ENCODE assay signal across 1 cellular context in genomic region chr5:132414634-132415377, GRCh38.
TF ChIP-seq lines count a peak whose summit lies in the region.

No MANE protein-coding gene starts in this region.

TF ChIP-seq in GM12878, 131 proteins besides CTCF, POLR2A, EP300 and RAD21 (continued from another document and continues in another):
- TF ChIP-seq, protein P1, sequence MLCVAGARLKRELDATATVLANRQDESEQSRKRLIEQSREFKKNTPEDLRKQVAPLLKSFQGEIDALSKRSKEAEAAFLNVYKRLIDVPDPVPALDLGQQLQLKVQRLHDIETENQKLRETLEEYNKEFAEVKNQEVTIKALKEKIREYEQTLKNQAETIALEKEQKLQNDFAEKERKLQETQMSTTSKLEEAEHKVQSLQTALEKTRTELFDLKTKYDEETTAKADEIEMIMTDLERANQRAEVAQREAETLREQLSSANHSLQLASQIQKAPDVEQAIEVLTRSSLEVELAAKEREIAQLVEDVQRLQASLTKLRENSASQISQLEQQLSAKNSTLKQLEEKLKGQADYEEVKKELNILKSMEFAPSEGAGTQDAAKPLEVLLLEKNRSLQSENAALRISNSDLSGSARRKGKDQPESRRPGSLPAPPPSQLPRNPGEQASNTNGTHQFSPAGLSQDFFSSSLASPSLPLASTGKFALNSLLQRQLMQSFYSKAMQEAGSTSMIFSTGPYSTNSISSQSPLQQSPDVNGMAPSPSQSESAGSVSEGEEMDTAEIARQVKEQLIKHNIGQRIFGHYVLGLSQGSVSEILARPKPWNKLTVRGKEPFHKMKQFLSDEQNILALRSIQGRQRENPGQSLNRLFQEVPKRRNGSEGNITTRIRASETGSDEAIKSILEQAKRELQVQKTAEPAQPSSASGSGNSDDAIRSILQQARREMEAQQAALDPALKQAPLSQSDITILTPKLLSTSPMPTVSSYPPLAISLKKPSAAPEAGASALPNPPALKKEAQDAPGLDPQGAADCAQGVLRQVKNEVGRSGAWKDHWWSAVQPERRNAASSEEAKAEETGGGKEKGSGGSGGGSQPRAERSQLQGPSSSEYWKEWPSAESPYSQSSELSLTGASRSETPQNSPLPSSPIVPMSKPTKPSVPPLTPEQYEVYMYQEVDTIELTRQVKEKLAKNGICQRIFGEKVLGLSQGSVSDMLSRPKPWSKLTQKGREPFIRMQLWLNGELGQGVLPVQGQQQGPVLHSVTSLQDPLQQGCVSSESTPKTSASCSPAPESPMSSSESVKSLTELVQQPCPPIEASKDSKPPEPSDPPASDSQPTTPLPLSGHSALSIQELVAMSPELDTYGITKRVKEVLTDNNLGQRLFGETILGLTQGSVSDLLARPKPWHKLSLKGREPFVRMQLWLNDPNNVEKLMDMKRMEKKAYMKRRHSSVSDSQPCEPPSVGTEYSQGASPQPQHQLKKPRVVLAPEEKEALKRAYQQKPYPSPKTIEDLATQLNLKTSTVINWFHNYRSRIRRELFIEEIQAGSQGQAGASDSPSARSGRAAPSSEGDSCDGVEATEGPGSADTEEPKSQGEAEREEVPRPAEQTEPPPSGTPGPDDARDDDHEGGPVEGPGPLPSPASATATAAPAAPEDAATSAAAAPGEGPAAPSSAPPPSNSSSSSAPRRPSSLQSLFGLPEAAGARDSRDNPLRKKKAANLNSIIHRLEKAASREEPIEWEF (IDR thresholded peaks at IDR 0.05; ENCODE audit: insufficient replicate concordance, low read depth, low read length) = peak; percentile 8
- TF ChIP-seq MYB (IDR thresholded peaks at IDR 0.05; ENCODE audit: borderline replicate concordance, low read depth, low read length) (no peak), SPI1 (IDR thresholded peaks at IDR 0.05; ENCODE audit: borderline replicate concordance, insufficient read depth, low read depth, low read length) (peak; percentile 89), HDGF (IDR thresholded peaks at IDR 0.05) (no peak), BHLHE40 (IDR thresholded peaks at IDR 0.05; ENCODE audit: borderline replicate concordance in 1 of 2, low read depth in 2 of 2, low read length in 1 of 2) (no peak; a peak in 1 of 4 replicates), SMARCA5 (IDR thresholded peaks at IDR 0.05) (no peak), HCFC1 (IDR thresholded peaks at IDR 0.05; ENCODE audit: low read length) (no peak), IKZF1 (conservative IDR thresholded peaks at IDR 0.05) (peak; percentile 91), PAX5 (IDR thresholded peaks at IDR 0.05; ENCODE audit: borderline replicate concordance, low read depth, low read length) (peak; percentile 8; the same call in 1 of the 2 replicates), NFXL1 (IDR thresholded peaks at IDR 0.05; ENCODE audit: borderline replicate concordance) (no peak), YBX1 (IDR thresholded peaks at IDR 0.05) (no peak), ZNF274 (IDR thresholded peaks at IDR 0.05; ENCODE audit: insufficient read depth, insufficient read length) (no peak), E2F4 (IDR thresholded peaks at IDR 0.05; ENCODE audit: low read depth, low read length) (no peak), CHD2 (IDR thresholded peaks at IDR 0.05; ENCODE audit: borderline replicate concordance, low read depth, low read length) (no peak), JUNB (IDR thresholded peaks at IDR 0.05) (peak; percentile 71), EED (IDR thresholded peaks at IDR 0.05; ENCODE audit: low read depth) (peak; percentile 66), WRNIP1 (IDR thresholded peaks at IDR 0.05; ENCODE audit: borderline replicate concordance, low read depth, low read length) (no peak), BMI1 (IDR thresholded peaks at IDR 0.05; ENCODE audit: borderline replicate concordance) (no peak), SREBF2 (IDR thresholded peaks at IDR 0.05; ENCODE audit: low read length) (no peak), RCOR1 (conservative IDR thresholded peaks at IDR 0.05; ENCODE audit: low read depth, low read length) (no peak), PML (IDR thresholded peaks at IDR 0.05; ENCODE audit: low read length) (no peak), BRCA1 (IDR thresholded peaks at IDR 0.05; ENCODE audit: low read depth, low read length) (no peak), SREBF1 (IDR thresholded peaks at IDR 0.05; ENCODE audit: low read length) (no peak), DPF2 (IDR thresholded peaks at IDR 0.05) (peak; percentile 71), EZH2 (IDR thresholded peaks at IDR 0.05; ENCODE audit: borderline replicate concordance, control insufficient read depth, low read depth, low read length) (no peak), POLR2AphosphoS5 (IDR thresholded peaks at IDR 0.05; ENCODE audit: low read length) (no peak), MTA3 (IDR thresholded peaks at IDR 0.05; ENCODE audit: borderline replicate concordance, low read length) (no peak), BCL11A (IDR thresholded peaks at IDR 0.05; ENCODE audit: low read depth, low read length) (peak; percentile 32; the same call in 1 of the 2 replicates), PAX8 (IDR thresholded peaks at IDR 0.05) (no peak), SUZ12 (IDR thresholded peaks at IDR 0.05; ENCODE audit: unreplicated experiment) (no peak), EGR1 (IDR thresholded peaks at IDR 0.05; ENCODE audit: borderline replicate concordance in 1 of 2, low read depth in 2 of 2, low read length in 2 of 2) (no peak), STAT1 (conservative IDR thresholded peaks at IDR 0.05) (no peak), RUNX3 (IDR thresholded peaks at IDR 0.05; ENCODE audit: low read length) (peak; percentile 81), MEF2A (IDR thresholded peaks at IDR 0.05; ENCODE audit: insufficient read depth, low read depth, low read length) (no peak), SP1 (IDR thresholded peaks at IDR 0.05; ENCODE audit: low read depth, low read length) (no peak), NFIC (IDR thresholded peaks at IDR 0.05; ENCODE audit: low read depth, low read length) (peak; percentile 31; the same call in 1 of the 2 replicates), POLR2AphosphoS2 (IDR thresholded peaks at IDR 0.05; ENCODE audit: low read depth, low read length) (no peak)
- TF ChIP-seq, protein P2, sequence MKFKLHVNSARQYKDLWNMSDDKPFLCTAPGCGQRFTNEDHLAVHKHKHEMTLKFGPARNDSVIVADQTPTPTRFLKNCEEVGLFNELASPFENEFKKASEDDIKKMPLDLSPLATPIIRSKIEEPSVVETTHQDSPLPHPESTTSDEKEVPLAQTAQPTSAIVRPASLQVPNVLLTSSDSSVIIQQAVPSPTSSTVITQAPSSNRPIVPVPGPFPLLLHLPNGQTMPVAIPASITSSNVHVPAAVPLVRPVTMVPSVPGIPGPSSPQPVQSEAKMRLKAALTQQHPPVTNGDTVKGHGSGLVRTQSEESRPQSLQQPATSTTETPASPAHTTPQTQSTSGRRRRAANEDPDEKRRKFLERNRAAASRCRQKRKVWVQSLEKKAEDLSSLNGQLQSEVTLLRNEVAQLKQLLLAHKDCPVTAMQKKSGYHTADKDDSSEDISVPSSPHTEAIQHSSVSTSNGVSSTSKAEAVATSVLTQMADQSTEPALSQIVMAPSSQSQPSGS (IDR thresholded peaks at IDR 0.05; ENCODE audit: low read length) = no peak
- TF ChIP-seq, protein P3, sequence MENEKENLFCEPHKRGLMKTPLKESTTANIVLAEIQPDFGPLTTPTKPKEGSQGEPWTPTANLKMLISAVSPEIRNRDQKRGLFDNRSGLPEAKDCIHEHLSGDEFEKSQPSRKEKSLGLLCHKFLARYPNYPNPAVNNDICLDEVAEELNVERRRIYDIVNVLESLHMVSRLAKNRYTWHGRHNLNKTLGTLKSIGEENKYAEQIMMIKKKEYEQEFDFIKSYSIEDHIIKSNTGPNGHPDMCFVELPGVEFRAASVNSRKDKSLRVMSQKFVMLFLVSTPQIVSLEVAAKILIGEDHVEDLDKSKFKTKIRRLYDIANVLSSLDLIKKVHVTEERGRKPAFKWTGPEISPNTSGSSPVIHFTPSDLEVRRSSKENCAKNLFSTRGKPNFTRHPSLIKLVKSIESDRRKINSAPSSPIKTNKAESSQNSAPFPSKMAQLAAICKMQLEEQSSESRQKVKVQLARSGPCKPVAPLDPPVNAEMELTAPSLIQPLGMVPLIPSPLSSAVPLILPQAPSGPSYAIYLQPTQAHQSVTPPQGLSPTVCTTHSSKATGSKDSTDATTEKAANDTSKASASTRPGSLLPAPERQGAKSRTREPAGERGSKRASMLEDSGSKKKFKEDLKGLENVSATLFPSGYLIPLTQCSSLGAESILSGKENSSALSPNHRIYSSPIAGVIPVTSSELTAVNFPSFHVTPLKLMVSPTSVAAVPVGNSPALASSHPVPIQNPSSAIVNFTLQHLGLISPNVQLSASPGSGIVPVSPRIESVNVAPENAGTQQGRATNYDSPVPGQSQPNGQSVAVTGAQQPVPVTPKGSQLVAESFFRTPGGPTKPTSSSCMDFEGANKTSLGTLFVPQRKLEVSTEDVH (IDR thresholded peaks at IDR 0.05; ENCODE audit: low read depth, partially characterized antibody) = no peak
- TF ChIP-seq, protein P4, sequence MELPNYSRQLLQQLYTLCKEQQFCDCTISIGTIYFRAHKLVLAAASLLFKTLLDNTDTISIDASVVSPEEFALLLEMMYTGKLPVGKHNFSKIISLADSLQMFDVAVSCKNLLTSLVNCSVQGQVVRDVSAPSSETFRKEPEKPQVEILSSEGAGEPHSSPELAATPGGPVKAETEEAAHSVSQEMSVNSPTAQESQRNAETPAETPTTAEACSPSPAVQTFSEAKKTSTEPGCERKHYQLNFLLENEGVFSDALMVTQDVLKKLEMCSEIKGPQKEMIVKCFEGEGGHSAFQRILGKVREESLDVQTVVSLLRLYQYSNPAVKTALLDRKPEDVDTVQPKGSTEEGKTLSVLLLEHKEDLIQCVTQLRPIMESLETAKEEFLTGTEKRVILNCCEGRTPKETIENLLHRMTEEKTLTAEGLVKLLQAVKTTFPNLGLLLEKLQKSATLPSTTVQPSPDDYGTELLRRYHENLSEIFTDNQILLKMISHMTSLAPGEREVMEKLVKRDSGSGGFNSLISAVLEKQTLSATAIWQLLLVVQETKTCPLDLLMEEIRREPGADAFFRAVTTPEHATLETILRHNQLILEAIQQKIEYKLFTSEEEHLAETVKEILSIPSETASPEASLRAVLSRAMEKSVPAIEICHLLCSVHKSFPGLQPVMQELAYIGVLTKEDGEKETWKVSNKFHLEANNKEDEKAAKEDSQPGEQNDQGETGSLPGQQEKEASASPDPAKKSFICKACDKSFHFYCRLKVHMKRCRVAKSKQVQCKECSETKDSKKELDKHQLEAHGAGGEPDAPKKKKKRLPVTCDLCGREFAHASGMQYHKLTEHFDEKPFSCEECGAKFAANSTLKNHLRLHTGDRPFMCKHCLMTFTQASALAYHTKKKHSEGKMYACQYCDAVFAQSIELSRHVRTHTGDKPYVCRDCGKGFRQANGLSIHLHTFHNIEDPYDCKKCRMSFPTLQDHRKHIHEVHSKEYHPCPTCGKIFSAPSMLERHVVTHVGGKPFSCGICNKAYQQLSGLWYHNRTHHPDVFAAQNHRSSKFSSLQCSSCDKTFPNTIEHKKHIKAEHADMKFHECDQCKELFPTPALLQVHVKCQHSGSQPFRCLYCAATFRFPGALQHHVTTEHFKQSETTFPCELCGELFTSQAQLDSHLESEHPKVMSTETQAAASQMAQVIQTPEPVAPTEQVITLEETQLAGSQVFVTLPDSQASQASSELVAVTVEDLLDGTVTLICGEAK (IDR thresholded peaks at IDR 0.05; ENCODE audit: borderline replicate concordance) = no peak
- TF ChIP-seq, protein P5, sequence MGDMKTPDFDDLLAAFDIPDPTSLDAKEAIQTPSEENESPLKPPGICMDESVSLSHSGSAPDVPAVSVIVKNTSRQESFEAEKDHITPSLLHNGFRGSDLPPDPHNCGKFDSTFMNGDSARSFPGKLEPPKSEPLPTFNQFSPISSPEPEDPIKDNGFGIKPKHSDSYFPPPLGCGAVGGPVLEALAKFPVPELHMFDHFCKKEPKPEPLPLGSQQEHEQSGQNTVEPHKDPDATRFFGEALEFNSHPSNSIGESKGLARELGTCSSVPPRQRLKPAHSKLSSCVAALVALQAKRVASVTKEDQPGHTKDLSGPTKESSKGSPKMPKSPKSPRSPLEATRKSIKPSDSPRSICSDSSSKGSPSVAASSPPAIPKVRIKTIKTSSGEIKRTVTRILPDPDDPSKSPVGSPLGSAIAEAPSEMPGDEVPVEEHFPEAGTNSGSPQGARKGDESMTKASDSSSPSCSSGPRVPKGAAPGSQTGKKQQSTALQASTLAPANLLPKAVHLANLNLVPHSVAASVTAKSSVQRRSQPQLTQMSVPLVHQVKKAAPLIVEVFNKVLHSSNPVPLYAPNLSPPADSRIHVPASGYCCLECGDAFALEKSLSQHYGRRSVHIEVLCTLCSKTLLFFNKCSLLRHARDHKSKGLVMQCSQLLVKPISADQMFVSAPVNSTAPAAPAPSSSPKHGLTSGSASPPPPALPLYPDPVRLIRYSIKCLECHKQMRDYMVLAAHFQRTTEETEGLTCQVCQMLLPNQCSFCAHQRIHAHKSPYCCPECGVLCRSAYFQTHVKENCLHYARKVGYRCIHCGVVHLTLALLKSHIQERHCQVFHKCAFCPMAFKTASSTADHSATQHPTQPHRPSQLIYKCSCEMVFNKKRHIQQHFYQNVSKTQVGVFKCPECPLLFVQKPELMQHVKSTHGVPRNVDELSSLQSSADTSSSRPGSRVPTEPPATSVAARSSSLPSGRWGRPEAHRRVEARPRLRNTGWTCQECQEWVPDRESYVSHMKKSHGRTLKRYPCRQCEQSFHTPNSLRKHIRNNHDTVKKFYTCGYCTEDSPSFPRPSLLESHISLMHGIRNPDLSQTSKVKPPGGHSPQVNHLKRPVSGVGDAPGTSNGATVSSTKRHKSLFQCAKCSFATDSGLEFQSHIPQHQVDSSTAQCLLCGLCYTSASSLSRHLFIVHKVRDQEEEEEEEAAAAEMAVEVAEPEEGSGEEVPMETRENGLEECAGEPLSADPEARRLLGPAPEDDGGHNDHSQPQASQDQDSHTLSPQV (IDR thresholded peaks at IDR 0.05) = no peak
- TF ChIP-seq, protein P6, sequence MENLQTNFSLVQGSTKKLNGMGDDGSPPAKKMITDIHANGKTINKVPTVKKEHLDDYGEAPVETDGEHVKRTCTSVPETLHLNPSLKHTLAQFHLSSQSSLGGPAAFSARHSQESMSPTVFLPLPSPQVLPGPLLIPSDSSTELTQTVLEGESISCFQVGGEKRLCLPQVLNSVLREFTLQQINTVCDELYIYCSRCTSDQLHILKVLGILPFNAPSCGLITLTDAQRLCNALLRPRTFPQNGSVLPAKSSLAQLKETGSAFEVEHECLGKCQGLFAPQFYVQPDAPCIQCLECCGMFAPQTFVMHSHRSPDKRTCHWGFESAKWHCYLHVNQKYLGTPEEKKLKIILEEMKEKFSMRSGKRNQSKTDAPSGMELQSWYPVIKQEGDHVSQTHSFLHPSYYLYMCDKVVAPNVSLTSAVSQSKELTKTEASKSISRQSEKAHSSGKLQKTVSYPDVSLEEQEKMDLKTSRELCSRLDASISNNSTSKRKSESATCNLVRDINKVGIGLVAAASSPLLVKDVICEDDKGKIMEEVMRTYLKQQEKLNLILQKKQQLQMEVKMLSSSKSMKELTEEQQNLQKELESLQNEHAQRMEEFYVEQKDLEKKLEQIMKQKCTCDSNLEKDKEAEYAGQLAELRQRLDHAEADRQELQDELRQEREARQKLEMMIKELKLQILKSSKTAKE (IDR thresholded peaks at IDR 0.05; ENCODE audit: low read depth, poor library complexity, severe bottlenecking) = peak; percentile 49
